In genomic region chrX:118631586-118631985, GRCh38 we compare ENCODE assay signal across 15 cellular contexts.
A peak's percentile ranks its signal among the peaks of the same experiment; 100 is the strongest.
DNase-seq lines count a peak whose midpoint lies in the region; ATAC-seq and TF ChIP-seq lines count a peak whose summit lies in the region.
"Had no signal": no experiment of that assay in that cellular context is flagged by ENCODE, and none has a peak within 500 bp of the region (broad histone marks: within the 10 kb centered on the region; RNA-seq: fewer than 3 reads in every experiment).

No MANE protein-coding gene starts in this region.

- H3K27me3 Mint-ChIP-seq in CD14-positive monocyte (ENCODE audit: low read depth in 3 of 3): peaks cover 0 to 4% (median 0%) of the 10 kb centered on the region in 3 donors
- H3K27me3 Mint-ChIP-seq: activated CD4-positive, alpha-beta T cell treated with anti-CD3 and anti-CD28 coated beads, Interleukin-2, amount 10 ng/mL, durations not matched to agents 7 days and 5 days had no signal

- peaks cover 30% of the 10 kb centered on the region for H3K4me1 Mint-ChIP-seq in CD14-positive monocyte
- H3K4me1 Mint-ChIP-seq: activated CD4-positive, alpha-beta T cell treated with anti-CD3 and anti-CD28 coated beads, Interleukin-2, amount 10 ng/mL, durations not matched to agents 7 days and 5 days had no signal

- DNase-seq in CD14-positive monocyte (ENCODE audit: low spot score) (no peak), GM20000 (ENCODE audit: low spot score) (peak; percentile 3), SIG-M5 treated with dmso at 0.1 percent for 504 hours (lab: John Stamatoyannopoulos, UW; ENCODE audit: unreplicated experiment) (peak; percentile 89), NCI-H345 (lab: John Stamatoyannopoulos, UW) (no peak), HK-2 (ENCODE audit: unreplicated experiment) (no peak), NCI-H510A treated with DMSO at 0.1 percent for 48 hours (lab: John Stamatoyannopoulos, UW) (no peak)
- DNase-seq: activated CD4-positive, alpha-beta T cell treated with anti-CD3 and anti-CD28 coated beads, Interleukin-2, amount 10 ng/mL, durations not matched to agents 7 days and 5 days; activated T-cell treated with anti-CD3 and anti-CD28 coated beads, Interleukin-2, amount 50 U/mL, for 48 hours; amniotic stem cell; glutamatergic neuron; posterior cingulate gyrus; stimulated activated CD4-positive, alpha-beta T cell treated with anti-CD3 and anti-CD28 coated beads, Interleukin-15, amount 100 ng/mL, for 24 hours; transverse colon had no signal

- H3K9me3 Mint-ChIP-seq in CD14-positive monocyte: peaks cover 0 to 6% (median 0%) of the 10 kb centered on the region in 7 donors
- H3K9me3 Mint-ChIP-seq: activated CD4-positive, alpha-beta T cell treated with anti-CD3 and anti-CD28 coated beads, Interleukin-2, amount 10 ng/mL, durations not matched to agents 7 days and 5 days had no signal

- intact Hi-C loops in CD14-positive monocyte (cut with micrococcal nuclease): no loop called here

- ATAC-seq in HG03378 (IDR thresholded peaks at IDR 0.05; ENCODE audit: unreplicated experiment): peak; percentile 50
- ATAC-seq in HG02981 (IDR thresholded peaks at IDR 0.05; ENCODE audit: unreplicated experiment): no peak

- TF ChIP-seq CTCF in CD14-positive monocyte (IDR thresholded peaks at IDR 0.05) (no peak), GM20000 (IDR thresholded peaks at IDR 0.05; ENCODE audit: extremely low read depth, missing control alignments) (no peak)

- peaks cover 32 to 54% of the 10 kb centered on the region in 2 donors for H3K36me3 Mint-ChIP-seq in CD14-positive monocyte

- no peak overlapping the region for H3K4me3 Mint-ChIP-seq in CD14-positive monocyte
- H3K4me3 Mint-ChIP-seq: activated CD4-positive, alpha-beta T cell treated with anti-CD3 and anti-CD28 coated beads, Interleukin-2, amount 10 ng/mL, durations not matched to agents 7 days and 5 days had no signal

- H3K27ac Mint-ChIP-seq in CD14-positive monocyte: peak overlapping the region; percentile 46 to 89 (median 86)
- H3K27ac Mint-ChIP-seq: activated CD4-positive, alpha-beta T cell treated with anti-CD3 and anti-CD28 coated beads, Interleukin-2, amount 10 ng/mL, durations not matched to agents 7 days and 5 days had no signal

Comparison
In these comparisons a context has a peak if more than half of its experiments do, and no peak if none do; other contexts are left out.
1. DNase-seq: peak in GM20000 (single experiment) and SIG-M5 treated with dmso at 0.1 percent for 504 hours (single experiment); none in CD14-positive monocyte (single experiment), NCI-H345 (single experiment), HK-2 (single experiment) and NCI-H510A treated with DMSO at 0.1 percent for 48 hours (single experiment).